18 cellular contexts compared by ENCODE assay signal in the genomic region with DNA sequence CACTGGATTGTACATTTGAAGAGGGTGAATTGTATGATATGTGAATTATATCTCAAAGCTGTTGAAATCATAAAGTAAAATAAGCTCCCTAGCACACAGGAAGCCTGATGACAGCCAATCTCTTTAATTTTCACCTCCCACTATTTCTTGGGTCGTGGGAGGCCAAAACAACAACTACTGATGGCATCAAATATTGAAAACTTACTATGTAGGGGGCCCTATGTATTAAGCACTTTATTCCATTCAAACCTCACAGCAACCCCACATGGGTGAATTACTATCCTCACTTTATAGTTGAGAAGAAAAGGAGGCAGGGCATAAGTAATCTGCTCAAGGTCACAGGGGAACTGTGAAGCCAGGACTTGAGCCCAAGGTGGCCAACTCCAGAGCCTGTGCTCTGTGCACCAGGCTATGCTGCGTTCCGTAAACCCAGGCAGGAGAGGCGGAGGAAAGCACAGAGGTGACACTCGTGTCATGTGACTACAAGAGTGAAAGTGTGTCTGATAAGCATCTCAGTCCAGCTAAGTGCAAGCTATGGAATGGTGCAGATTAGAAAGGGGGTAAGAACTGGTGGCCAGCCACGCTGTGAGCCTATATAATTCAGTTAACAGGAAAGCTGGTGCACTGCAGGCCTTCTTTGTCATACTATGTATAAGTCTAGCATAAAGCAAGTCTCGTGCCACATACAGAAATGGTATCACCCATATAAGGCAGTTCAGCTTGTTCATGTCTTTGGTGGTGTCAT.
DNase-seq lines count a peak whose midpoint lies in the region; ATAC-seq and TF ChIP-seq lines count a peak whose summit lies in the region.
"Had no signal": no experiment of that assay in that cellular context is flagged by ENCODE, and none has a peak within 500 bp of the region (broad histone marks: within the 10 kb centered on the region; RNA-seq: fewer than 3 reads in every experiment).

No MANE protein-coding gene starts in this region.

- H2AK5ac ChIP-seq in mesendoderm (ENCODE audit: low read length), result no peak overlapping the region

- TF ChIP-seq RAD21 in SK-N-SH (IDR thresholded peaks at IDR 0.05; ENCODE audit: low read length), result no peak; the same call in 1 of the 2 replicates

- no peaks in the 10 kb centered on the region for H3K79me2 ChIP-seq in SK-N-SH (ENCODE audit: insufficient read depth)
- H3K79me2 ChIP-seq in mesendoderm (ENCODE audit: control insufficient read depth, insufficient read depth, low read length), result peaks cover 76% of the 10 kb centered on the region

- H2AFZ ChIP-seq in SK-N-SH (ENCODE audit: low read depth), result no peak overlapping the region

- no peak overlapping the region for H2BK15ac ChIP-seq in mesendoderm (replicated peaks; ENCODE audit: low read depth)

- no peak overlapping the region for H3K4me3 ChIP-seq in SK-N-SH (ENCODE audit: low read depth in 2 of 2, low read length in 1 of 2)
- H3K4me3 ChIP-seq in BE2C (ENCODE audit: low read depth, low read length), result no peak overlapping the region
- H3K4me3 ChIP-seq in mesendoderm (ENCODE audit: low read length), result no peak overlapping the region

- no peak overlapping the region for H2BK5ac ChIP-seq in mesendoderm (ENCODE audit: low read length)

- DNase-seq in SK-N-SH (peak; percentile 58), BE2C (peak; percentile 75), SK-N-DZ (ENCODE audit: low spot score) (peak; percentile 97), mesendoderm (no peak), KG1 (lab: John Stamatoyannopoulos, UW) (no peak), GM10266 (ENCODE audit: extremely low spot score) (no peak)
- DNase-seq in activated T-cell treated with anti-CD3 and anti-CD28 coated beads, Interleukin-2, amount 50 U/mL, for 48 hours, result no peak
- DNase-seq: Caco-2; CD4-positive, CD25-positive, alpha-beta regulatory T cell; DMS153; EL; KBM-7; MV-4-11; NCI-H187 treated with DMSO at 0.1 percent for 48 hours; NCI-H226; SIG-M5 had no signal

- TF ChIP-seq CTCF in SK-N-SH (IDR thresholded peaks at IDR 0.05) (no peak), BE2C (IDR thresholded peaks at IDR 0.05; ENCODE audit: low read depth, low read length) (no peak), GM10266 (IDR thresholded peaks at IDR 0.05; ENCODE audit: control insufficient read depth, insufficient read depth, low read depth, missing control alignments) (no peak)

- H3K4me2 ChIP-seq in SK-N-SH (no peak overlapping the region), mesendoderm (ENCODE audit: low read length) (no peak overlapping the region)

- H3K18ac ChIP-seq in mesendoderm (ENCODE audit: low read length), result no peak overlapping the region

- H3K27me3 ChIP-seq in SK-N-SH (ENCODE audit: insufficient read depth), result no peaks in the 10 kb centered on the region
- no peaks in the 10 kb centered on the region for H3K27me3 ChIP-seq in BE2C
- no peaks in the 10 kb centered on the region for H3K27me3 ChIP-seq in mesendoderm (ENCODE audit: insufficient read depth, low read length, poor library complexity)

- no peak overlapping the region for H3K4ac ChIP-seq in mesendoderm (ENCODE audit: low read depth, low read length)

- no peaks in the 10 kb centered on the region for H3K9me2 ChIP-seq in SK-N-SH

- H2BK120ac ChIP-seq in mesendoderm (ENCODE audit: low read depth, low read length), result no peak overlapping the region

- TF ChIP-seq EP300 in SK-N-SH (IDR thresholded peaks at IDR 0.05; ENCODE audit: borderline replicate concordance in 1 of 2, low read depth in 1 of 2, low read length in 1 of 2), result peak in 1 of 2 experiments; percentile 73; a peak in 2 of 4 replicates

- CTCF ChIA-PET in SK-N-SH (lab: Yijun Ruan, JAX), result interaction anchor here (0.8 to 1.1 kb wide), 3 partner anchors 9 to 20 kb away, joined by 3 to 4 read pairs (median 3); no protein-coding TSS in a partner anchor

- no peak overlapping the region for H4K5ac ChIP-seq in mesendoderm (ENCODE audit: low read length)

- no peaks in the 10 kb centered on the region for H3F3A ChIP-seq in SK-N-SH (replicated peaks; ENCODE audit: insufficient read depth)

- H3K9ac ChIP-seq in SK-N-SH, result no peak overlapping the region
- no peak overlapping the region for H3K9ac ChIP-seq in mesendoderm (ENCODE audit: low read length)

- H3K23ac ChIP-seq in mesendoderm (ENCODE audit: low read length), result peak overlapping the region; percentile 6

- H3K36me3 ChIP-seq in SK-N-SH (replicated peaks in 1 of 2; ENCODE audit: control insufficient read depth in 1 of 2, insufficient read depth in 2 of 2, low read length in 1 of 2) (no peaks in the 10 kb centered on the region), BE2C (peaks cover 18% of the 10 kb centered on the region), mesendoderm (ENCODE audit: control insufficient read depth, insufficient read depth, low read length) (peaks cover 3% of the 10 kb centered on the region)

- peak overlapping the region in 1 of 2 experiments; percentile 53; a peak in 1 of 4 replicates for H3K27ac ChIP-seq in SK-N-SH (ENCODE audit: low read depth in 2 of 2, low read length in 1 of 2)
- no peak overlapping the region for H3K27ac ChIP-seq in mesendoderm (ENCODE audit: low read depth, low read length)
- H3K27ac ChIP-seq: 22Rv1 had no signal

- POLR2A ChIA-PET in SK-N-SH (lab: Yijun Ruan, JAX), result no interaction called here

- H3K79me1 ChIP-seq in mesendoderm (ENCODE audit: low read length), result peaks cover 35% of the 10 kb centered on the region

- H3K9me3 ChIP-seq in SK-N-SH, result no peaks in the 10 kb centered on the region
- H3K9me3 ChIP-seq in BE2C, result peaks cover 4% of the 10 kb centered on the region; the same call in 1 of the 2 replicates

- 52% methylated on average over 7 of the region's 7 CpGs for WGBS in SK-N-SH (ENCODE audit: low lambda C conversion rate)
- WGBS in mesendoderm (ENCODE audit: extremely low coverage, insufficient coverage, low lambda C conversion rate), result no CpG with 5 or more reads among the region's 7 CpGs

- no peaks in the 10 kb centered on the region for H4K20me1 ChIP-seq in SK-N-SH (ENCODE audit: insufficient read depth)

- ATAC-seq in SK-N-SH treated with all-trans-retinoic acid at 6 μM for 48 hours, result no peak

- no peak overlapping the region for H4K8ac ChIP-seq in mesendoderm (ENCODE audit: low read depth, low read length)

- H3K56ac ChIP-seq in mesendoderm (ENCODE audit: low read length), result no peak overlapping the region

- H3K4me1 ChIP-seq in SK-N-SH (ENCODE audit: control insufficient read depth in 1 of 2, insufficient read depth in 2 of 2, low read depth in 1 of 2, low read length in 1 of 2) (peaks cover 0 to 50% of the 10 kb centered on the region in 2 experiments; a peak in 2 of 4 replicates), BE2C (peaks cover 47% of the 10 kb centered on the region), mesendoderm (ENCODE audit: control insufficient read depth, low read depth, low read length) (peaks cover 20% of the 10 kb centered on the region)
- H3K4me1 ChIP-seq: Caco-2 had no signal

TF ChIP-seq in SK-N-SH, 30 proteins besides CTCF, POLR2A, EP300 and RAD21 (continues in another document):
- TF ChIP-seq SMC3 (IDR thresholded peaks at IDR 0.05; ENCODE audit: low read depth, low read length), result no peak
- TF ChIP-seq TAF1 (IDR thresholded peaks at IDR 0.05; ENCODE audit: borderline replicate concordance, low read depth, low read length), result no peak
- no peak for TF ChIP-seq TCF12 (IDR thresholded peaks at IDR 0.05)
- no peak for TF ChIP-seq ZBTB33 (IDR thresholded peaks at IDR 0.05; ENCODE audit: borderline replicate concordance, low read depth)

TF ChIP-seq in SK-N-SH treated with all-trans-retinoic acid at 6 μM for 48 hours, 23 proteins besides CTCF, POLR2A, EP300 and RAD21:
- TF ChIP-seq ZNF8 (CRISPR knock-in tag; IDR thresholded peaks at IDR 0.05), result no peak
- TF ChIP-seq, protein P1, sequence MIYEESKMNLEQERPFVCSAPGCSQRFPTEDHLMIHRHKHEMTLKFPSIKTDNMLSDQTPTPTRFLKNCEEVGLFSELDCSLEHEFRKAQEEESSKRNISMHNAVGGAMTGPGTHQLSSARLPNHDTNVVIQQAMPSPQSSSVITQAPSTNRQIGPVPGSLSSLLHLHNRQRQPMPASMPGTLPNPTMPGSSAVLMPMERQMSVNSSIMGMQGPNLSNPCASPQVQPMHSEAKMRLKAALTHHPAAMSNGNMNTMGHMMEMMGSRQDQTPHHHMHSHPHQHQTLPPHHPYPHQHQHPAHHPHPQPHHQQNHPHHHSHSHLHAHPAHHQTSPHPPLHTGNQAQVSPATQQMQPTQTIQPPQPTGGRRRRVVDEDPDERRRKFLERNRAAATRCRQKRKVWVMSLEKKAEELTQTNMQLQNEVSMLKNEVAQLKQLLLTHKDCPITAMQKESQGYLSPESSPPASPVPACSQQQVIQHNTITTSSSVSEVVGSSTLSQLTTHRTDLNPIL (CRISPR knock-in tag; IDR thresholded peaks at IDR 0.05; ENCODE audit: low read depth), result no peak
- no peak for TF ChIP-seq GLIS3 (CRISPR knock-in tag; IDR thresholded peaks at IDR 0.05)
- TF ChIP-seq PATZ1 (CRISPR knock-in tag; IDR thresholded peaks at IDR 0.05; ENCODE audit: borderline replicate concordance), result no peak
- TF ChIP-seq ZNF70 (CRISPR knock-in tag; IDR thresholded peaks at IDR 0.05), result no peak
- no peak for TF ChIP-seq ZFP30 (CRISPR knock-in tag; IDR thresholded peaks at IDR 0.05)
- TF ChIP-seq ARNTL (CRISPR knock-in tag; IDR thresholded peaks at IDR 0.05; ENCODE audit: borderline replicate concordance, low read depth), result no peak
- TF ChIP-seq SNAI2 (CRISPR knock-in tag; IDR thresholded peaks at IDR 0.05), result no peak

Comparison
In these comparisons a context has a peak if more than half of its experiments do, and no peak if none do; other contexts are left out.
1. DNase-seq: peak in SK-N-SH (single experiment), BE2C (single experiment) and SK-N-DZ (single experiment); none in mesendoderm (single experiment), KG1 (single experiment), GM10266 (single experiment) and activated T-cell treated with anti-CD3 and anti-CD28 coated beads, Interleukin-2, amount 50 U/mL, for 48 hours (0 of 2).